8 cellular contexts compared by ENCODE assay signal in the genomic region with DNA sequence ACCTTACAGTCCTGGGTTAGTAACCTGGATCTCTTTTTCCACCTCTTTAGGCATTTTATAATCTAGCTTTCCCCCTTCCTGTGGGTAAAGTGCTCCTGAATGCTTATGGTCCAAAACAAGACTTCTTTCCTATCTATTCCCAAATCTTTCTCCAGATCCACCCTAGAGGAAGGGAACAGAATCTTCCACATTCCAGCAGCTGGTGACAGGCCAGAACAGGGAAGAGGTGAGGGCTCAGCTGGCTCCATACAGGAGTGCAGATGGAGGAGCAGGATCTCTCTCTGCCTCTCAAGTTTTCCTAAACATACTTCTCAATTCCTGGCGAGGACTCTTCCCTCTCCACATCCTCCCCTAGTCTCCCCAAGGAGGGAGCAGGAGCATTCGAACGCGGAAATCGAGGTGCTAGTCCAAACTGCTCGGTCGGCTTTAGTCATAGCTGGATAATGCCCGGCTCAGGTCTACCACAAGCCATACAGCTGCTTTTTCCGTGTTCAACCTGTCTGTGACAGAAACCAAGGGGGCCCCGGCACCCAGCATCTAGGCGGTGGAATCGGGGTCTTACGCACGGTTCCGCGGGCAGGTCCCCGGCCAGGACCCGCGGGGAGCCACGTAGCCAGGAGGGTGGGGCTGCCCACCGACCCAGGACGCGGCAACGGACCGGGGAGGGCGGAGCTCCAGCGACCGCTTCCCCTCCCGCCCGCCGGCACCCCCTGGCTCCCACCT. TPM values are rescaled to one million over a fixed set of nuclear protein-coding genes. Genes with fewer than 3 reads are reported as not detected.
DNase-seq lines count a peak whose midpoint lies in the region; ATAC-seq and TF ChIP-seq lines count a peak whose summit lies in the region.

No MANE protein-coding gene starts in this region.

- H3K4me3 Mint-ChIP-seq in HFFc6 (peak overlapping the region; percentile 96), natural killer cell (peak overlapping the region; percentile 98)

- H3K27ac ChIP-seq in OCI-LY1 (ENCODE audit: low read depth, low read length, poor library complexity, severe bottlenecking) (peak overlapping the region; percentile 75), duodenal mucosa (ENCODE audit: low read depth, low read length) (peak overlapping the region; percentile 98)

- H2AFZ ChIP-seq in OCI-LY1 (ENCODE audit: low read length) = no peak overlapping the region

- peak overlapping the region; percentile 86 for H3K4me2 ChIP-seq in OCI-LY1 (ENCODE audit: low read length)

- DNase-seq in NCI-H1092 treated with DMSO at 0.1 percent for 48 hours (lab: John Stamatoyannopoulos, UW) (peak; percentile 1), NCI-H1092 (lab: John Stamatoyannopoulos, UW) (no peak), HFFc6 (peak; percentile 28), natural killer cell (no peak), mesenteric fat pad (ENCODE audit: low spot score) (no peak), SHP77 (lab: John Stamatoyannopoulos, UW) (no peak)

- peak in 2 of 3 donors; percentile 1 to 4 for ATAC-seq in natural killer cell

- H3K79me2 ChIP-seq in OCI-LY1 (ENCODE audit: insufficient read depth, low read length) = peaks cover 32% of the 10 kb centered on the region

- H3K9me3 ChIP-seq in OCI-LY1 (ENCODE audit: low read length) (no peaks in the 10 kb centered on the region), duodenal mucosa (ENCODE audit: control insufficient read depth in 1 of 2, low read length in 2 of 2) (no peaks in the 10 kb centered on the region)

- H3K36me3 ChIP-seq in OCI-LY1 (ENCODE audit: insufficient read depth, low read length) (peaks cover 26% of the 10 kb centered on the region), duodenal mucosa (ENCODE audit: control insufficient read depth in 1 of 2, insufficient read depth in 2 of 2, low read length in 2 of 2) (peaks cover 4 to 18% of the 10 kb centered on the region in 2 donors)

- H3K36me3 Mint-ChIP-seq in HFFc6 (ENCODE audit: low read depth) (peaks cover 34% of the 10 kb centered on the region), natural killer cell (peaks cover 13% of the 10 kb centered on the region)

- peaks cover 6% of the 10 kb centered on the region for H3K27me3 Mint-ChIP-seq in HFFc6 (ENCODE audit: insufficient read depth)
- no peaks in the 10 kb centered on the region for H3K27me3 Mint-ChIP-seq in natural killer cell (ENCODE audit: low read depth in 2 of 2)

- H3K4me1 ChIP-seq in OCI-LY1 (ENCODE audit: insufficient read depth, low read length, severe bottlenecking) (peaks cover 68% of the 10 kb centered on the region), duodenal mucosa (ENCODE audit: control insufficient read depth in 1 of 2, insufficient read depth in 2 of 2, low read length in 2 of 2) (peaks cover 37 to 63% of the 10 kb centered on the region in 2 donors)

- H3K27ac Mint-ChIP-seq in HFFc6 (peak overlapping the region; percentile 95), natural killer cell (peak overlapping the region; percentile 93 to 96)

- H3K27me3 ChIP-seq in OCI-LY1 (ENCODE audit: insufficient read depth, low read length) (no peaks in the 10 kb centered on the region), duodenal mucosa (ENCODE audit: control insufficient read depth in 1 of 2, insufficient read depth in 2 of 2, low read length in 2 of 2) (no peaks in the 10 kb centered on the region)

- TF ChIP-seq CTCF in HFFc6 (IDR thresholded peaks at IDR 0.05) = no peak
- TF ChIP-seq CTCF in OCI-LY1 (IDR thresholded peaks at IDR 0.05; ENCODE audit: low read length) = no peak
- no peak for TF ChIP-seq CTCF in natural killer cell (IDR thresholded peaks at IDR 0.05)

- no peaks in the 10 kb centered on the region for H3K9me2 ChIP-seq in OCI-LY1 (ENCODE audit: low read depth, low read length)

- H3K9ac ChIP-seq in OCI-LY1 (ENCODE audit: low read length) (peak overlapping the region; percentile 96), duodenal mucosa (ENCODE audit: low read depth in 1 of 2, low read length in 2 of 2) (peak overlapping the region; percentile 88 to 95)

- H3K9me3 Mint-ChIP-seq in HFFc6 (no peaks in the 10 kb centered on the region), natural killer cell (no peaks in the 10 kb centered on the region)

- no peaks in the 10 kb centered on the region for H4K20me1 ChIP-seq in OCI-LY1 (ENCODE audit: insufficient read depth, low read length)

- H3K4me3 ChIP-seq in OCI-LY1 (ENCODE audit: low read depth, low read length, poor library complexity, severe bottlenecking) (peak overlapping the region; percentile 88), duodenal mucosa (ENCODE audit: low read depth in 1 of 2, low read length in 2 of 2) (peak overlapping the region; percentile 74 to 81)

- intact Hi-C loops in natural killer cell (cut with micrococcal nuclease) = loop anchor here (2.0 to 5.0 kb wide), 2 partner anchors 16 to 39 kb away; partner anchors contain the start of genes HYAL3 and NAA80

- 0 out of 2 replicates have a peak, but pooled peaks cover 5% of the 10 kb centered on the region for H3F3A ChIP-seq in OCI-LY1 (ENCODE audit: insufficient read depth, low read length)

- peaks cover 59% of the 10 kb centered on the region for H3K4me1 Mint-ChIP-seq in HFFc6 (ENCODE audit: low read depth)
- peaks cover 57 to 83% of the 10 kb centered on the region in 2 donors for H3K4me1 Mint-ChIP-seq in natural killer cell

RNA-seq across cellular contexts. Expression of gene RASSF1, which starts 4.0 kb away (rescaled TPM):
- total RNA-seq in HFFc6 (2021; fragmentation: NEBNext Ultra II Directional; extraction: Animal tissue kit (Norgen Biotek cat#: 25700)) = 10 to 100 TPM; 30.9 to 37.0 (median 34.1) TPM
- total RNA-seq in natural killer cell (100 to 1,000 TPM; 298 to 329 (median 305) TPM), mesenteric fat pad (45.3 TPM)

RNA-seq across cellular contexts. Expression of gene TUSC2, which starts 8.6 kb away (rescaled TPM):
- total RNA-seq in HFFc6 (2021; fragmentation: NEBNext Ultra II Directional; extraction: Animal tissue kit (Norgen Biotek cat#: 25700)) = 10 to 100 TPM; 23.9 to 34.2 (median 26.8) TPM
- 10 to 100 TPM; 18.4 to 23.4 (median 21.3) TPM for total RNA-seq in natural killer cell
- 27.4 TPM for total RNA-seq in mesenteric fat pad

RNA-seq across cellular contexts. Expression of gene ZMYND10, which starts 8.9 kb away (rescaled TPM):
- total RNA-seq in HFFc6 (2021; fragmentation: NEBNext Ultra II Directional; extraction: Animal tissue kit (Norgen Biotek cat#: 25700)) = 1 to 10 TPM in 2 of 6 experiments, under 1 TPM in 3, not detected in 1; 0.78 to 1.3 (median 0.83) TPM
- total RNA-seq in natural killer cell = 1 to 10 TPM; 3.0 to 6.3 (median 3.5) TPM
- 0.71 TPM for total RNA-seq in mesenteric fat pad

RNA-seq across cellular contexts. Expression of gene NPRL2, which starts 14.0 kb away (rescaled TPM):
- total RNA-seq in HFFc6 (2021; fragmentation: NEBNext Ultra II Directional; extraction: Animal tissue kit (Norgen Biotek cat#: 25700)) = 10 to 100 TPM; 12.3 to 18.7 (median 17.4) TPM
- 10 to 100 TPM; 78.9 to 87.6 (median 80.9) TPM for total RNA-seq in natural killer cell
- 17.3 TPM for total RNA-seq in mesenteric fat pad

RNA-seq across cellular contexts. Expression of gene CYB561D2, which starts 14.0 kb away (rescaled TPM):
- 10 to 100 TPM; 20.5 to 25.2 (median 24.0) TPM for total RNA-seq in HFFc6 (2021; fragmentation: NEBNext Ultra II Directional; extraction: Animal tissue kit (Norgen Biotek cat#: 25700))
- total RNA-seq in natural killer cell (10 to 100 TPM; 39.6 to 54.0 (median 50.5) TPM), mesenteric fat pad (18.1 TPM)

Comparison
In these comparisons a context has a peak if more than half of its experiments do, and no peak if none do; other contexts are left out.
1. DNase-seq: peak in NCI-H1092 treated with DMSO at 0.1 percent for 48 hours (single experiment) and HFFc6 (single experiment); none in NCI-H1092 (single experiment), natural killer cell (single experiment), mesenteric fat pad (single experiment) and SHP77 (0 of 2).